In genomic region chr6:159754401-159754800, GRCh38 we compare ENCODE assay signal across 23 cellular contexts. TPM values are rescaled to one million over a fixed set of nuclear protein-coding genes. Genes with fewer than 3 reads are reported as not detected.
"Had no signal": no experiment of that assay in that cellular context is flagged by ENCODE, and none has a peak within 500 bp of the region (broad histone marks: within the 10 kb centered on the region; RNA-seq: fewer than 3 reads in every experiment).

No MANE protein-coding gene starts in this region.

- ATAC-seq: activated CD8-positive, alpha-beta T cell treated with anti-CD3 and anti-CD28 coated beads for 36 hours; activated T-cell treated with anti-CD3 and anti-CD28 coated beads, Interleukin-2, amount 50 U/mL, for 4 hours; effector memory CD8-positive, alpha-beta T cell; upper lobe of right lung had no signal

- H3K9me3 ChIP-seq: esophagus squamous epithelium, heart right ventricle, left ventricle myocardium inferior, prostate gland, right atrium auricular region, thoracic aorta, upper lobe of right lung had no signal

- H3K4me1 ChIP-seq: heart right ventricle, right atrium auricular region, upper lobe of right lung had no signal

- FAIRE-seq: TTC549 had no signal

- H3K36me3 ChIP-seq: prostate gland had no signal

- H3K27ac ChIP-seq: heart right ventricle, right atrium auricular region, skin epidermis, upper lobe of right lung had no signal

- H3K4me3 ChIP-seq: esophagus squamous epithelium, heart right ventricle, left ventricle myocardium inferior, prostate gland, right atrium auricular region, skin epidermis, thoracic aorta, upper lobe of right lung had no signal

- DNase-seq: activated CD4-positive, alpha-beta T cell treated with anti-CD3 and anti-CD28 coated beads, Interleukin-2, amount 10 ng/mL, durations not matched to agents 24 days and 14 days; activated CD8-positive, alpha-beta T cell treated with anti-CD3 and anti-CD28 coated beads for 36 hours; activated naive CD4-positive, alpha-beta T cell treated with anti-CD3 and anti-CD28 coated beads for 36 hours; activated T-cell treated with anti-CD3 and anti-CD28 coated beads, Interleukin-2, amount 50 U/mL, for 4 hours; effector memory CD8-positive, alpha-beta T cell; esophagus squamous epithelium; heart right ventricle; immature natural killer cell; kidney glomerular epithelial cell; left ventricle myocardium inferior; mammary epithelial cell; stimulated activated CD4-positive, alpha-beta T cell treated with anti-CD3 and anti-CD28 coated beads, Interleukin-15, amount 100 ng/mL, for 24 hours; stimulated activated CD4-positive, alpha-beta T cell treated with anti-CD3 and anti-CD28 coated beads, Interleukin-2, amount 100 ng/mL, for 48 hours; SW 1271; upper lobe of right lung had no signal

- H3K27me3 ChIP-seq: esophagus squamous epithelium, heart right ventricle, right atrium auricular region, upper lobe of right lung had no signal

RNA-seq across cellular contexts. Expression of gene PNLDC1, which starts 45.7 kb away (rescaled TPM):
- total RNA-seq: dermis microvascular lymphatic vessel endothelial cell, esophagus squamous epithelium, occipital lobe had no signal
- polyA plus RNA-seq: mammary epithelial cell, neural cell had no signal
